2 cellular contexts compared by ENCODE assay signal in the genomic region with DNA sequence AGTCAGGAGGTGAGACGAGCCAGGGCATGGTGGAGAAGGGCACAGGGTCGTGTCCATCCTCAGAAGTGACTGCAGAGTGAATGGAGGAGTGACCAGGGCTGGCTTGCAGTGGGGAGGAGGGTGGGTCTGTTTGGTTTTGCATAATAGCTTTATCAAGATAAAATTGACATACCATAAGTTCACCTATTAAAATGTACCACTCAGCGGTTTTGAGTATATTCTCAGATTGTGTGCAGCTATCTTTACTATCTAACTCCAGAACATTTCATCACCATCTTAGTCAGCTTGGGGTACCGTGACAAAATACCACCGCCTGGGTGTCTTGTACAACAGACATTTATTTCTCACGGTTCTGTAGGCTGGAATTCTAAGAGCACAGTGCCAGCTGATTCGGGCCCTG.
TF ChIP-seq lines count a peak whose summit lies in the region.

No MANE protein-coding gene starts in this region.

TF ChIP-seq in IMR-90, 13 proteins besides CTCF, POLR2A, EP300 and RAD21:
- TF ChIP-seq CHD1 (IDR thresholded peaks at IDR 0.05; ENCODE audit: low read depth, low read length): no peak
- peak; percentile 56 for TF ChIP-seq MAFK (IDR thresholded peaks at IDR 0.05; ENCODE audit: low read depth, low read length)
TF ChIP-seq in IMR-90: peak in this region for 1.

TF ChIP-seq in H1, 55 proteins besides CTCF, POLR2A, EP300 and RAD21:
- TF ChIP-seq CBX5 (IDR thresholded peaks at IDR 0.05; ENCODE audit: low read depth, low read length) (no peak), POLR2AphosphoS5 (IDR thresholded peaks at IDR 0.05; ENCODE audit: low read depth, low read length) (0 out of 2 replicates have a peak, but pooled peaks have one; percentile 57)
